24 cellular contexts compared by ENCODE assay signal in the genomic region with DNA sequence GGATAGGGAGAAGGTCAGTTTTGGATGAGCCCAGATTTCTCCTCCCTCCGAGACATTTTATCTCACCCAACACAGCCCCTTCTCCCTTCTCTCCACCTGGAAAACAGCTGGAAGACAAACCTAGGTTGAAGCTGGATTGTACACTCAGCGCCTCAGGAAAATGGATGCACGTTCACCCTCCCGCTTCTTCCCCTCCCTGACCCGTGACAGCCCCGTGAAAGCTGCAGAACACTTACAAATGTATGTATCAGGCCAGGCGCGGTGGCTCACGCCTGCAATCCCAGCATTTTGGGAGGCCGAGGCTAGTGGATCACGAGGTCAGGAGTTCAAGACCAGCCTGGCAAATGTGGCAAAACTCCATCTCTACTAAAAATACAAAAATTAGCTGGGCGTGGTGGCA. TPM values are rescaled to one million over a fixed set of nuclear protein-coding genes. Genes with fewer than 3 reads are reported as not detected.
DNase-seq lines count a peak whose midpoint lies in the region; ATAC-seq, FAIRE-seq and TF ChIP-seq lines count a peak whose summit lies in the region.
"Had no signal": no experiment of that assay in that cellular context is flagged by ENCODE, and none has a peak within 500 bp of the region (broad histone marks: within the 10 kb centered on the region; RNA-seq: fewer than 3 reads in every experiment).

No MANE protein-coding gene starts in this region.

- H3K79me2 ChIP-seq in osteoblast (ENCODE audit: insufficient read depth, low read length): no peaks in the 10 kb centered on the region

- H3K27me3 Mint-ChIP-seq in Caco-2 (ENCODE audit: insufficient read depth, unreplicated experiment): no peaks in the 10 kb centered on the region
- no peaks in the 10 kb centered on the region; the same call in 1 of the 2 replicates for H3K27me3 Mint-ChIP-seq in WTC11 (ENCODE audit: low read depth)
- peaks cover 0 to 3% (median 2%) of the 10 kb centered on the region in 3 donors for H3K27me3 Mint-ChIP-seq in immature natural killer cell (ENCODE audit: low read depth in 3 of 3)

- no peak overlapping the region for H3K4me2 ChIP-seq in osteoblast (ENCODE audit: insufficient read depth, low read length)
- H3K4me2 ChIP-seq: GM23338 had no signal

- H3K9me3 Mint-ChIP-seq in Caco-2 (ENCODE audit: unreplicated experiment) (no peaks in the 10 kb centered on the region), WTC11 (no peaks in the 10 kb centered on the region), immature natural killer cell (no peaks in the 10 kb centered on the region)
- H3K9me3 Mint-ChIP-seq: CD4-positive, CD25-positive, alpha-beta regulatory T cell; CD8-positive, alpha-beta T cell; GM23338; HFFc6 had no signal

- FAIRE-seq in pancreas (lab: Jason Lieb, UNC): no peak
- FAIRE-seq: D721Med, GM12878, GM19239, H54 had no signal

- H3K4me3 ChIP-seq in Caco-2 (ENCODE audit: low read depth, low read length) (no peak overlapping the region), osteoblast (ENCODE audit: insufficient read depth, low read length) (no peak overlapping the region), pancreas (no peak overlapping the region)
- H3K4me3 ChIP-seq: GM12878, GM23338, HAP-1 had no signal

- H3K27me3 ChIP-seq in Caco-2 (replicated peaks; ENCODE audit: control insufficient read depth, insufficient read depth, low read length) (no peaks in the 10 kb centered on the region), osteoblast (ENCODE audit: insufficient read depth, low read length) (no peaks in the 10 kb centered on the region), pancreas (no peaks in the 10 kb centered on the region)

- H3K27ac Mint-ChIP-seq in Caco-2 (ENCODE audit: unreplicated experiment) (peak overlapping the region; percentile 92), WTC11 (peak overlapping the region; percentile 74; the same call in 1 of the 2 replicates), immature natural killer cell (no peak overlapping the region)
- H3K27ac Mint-ChIP-seq: CD4-positive, CD25-positive, alpha-beta regulatory T cell; CD8-positive, alpha-beta T cell; GM23338; HFFc6 had no signal

- intact Hi-C loops in Caco-2 (cut with micrococcal nuclease; ENCODE audit: unreplicated experiment): no loop called here
- intact Hi-C loops in pancreas (cut with DNase I): no loop called here

- 83 to 84% methylated on average over 12 of the region's 12 CpGs for whole genome bisulfite sequencing in pancreas, 2 donors

- peaks cover 13% of the 10 kb centered on the region for H3K36me3 Mint-ChIP-seq in Caco-2 (ENCODE audit: insufficient read depth, unreplicated experiment)
- no peaks in the 10 kb centered on the region for H3K36me3 Mint-ChIP-seq in WTC11
- H3K36me3 Mint-ChIP-seq in immature natural killer cell: no peaks in the 10 kb centered on the region
- H3K36me3 Mint-ChIP-seq: CD4-positive, CD25-positive, alpha-beta regulatory T cell; CD8-positive, alpha-beta T cell had no signal

- no peaks in the 10 kb centered on the region for H3K9me3 ChIP-seq in Caco-2
- no peaks in the 10 kb centered on the region for H3K9me3 ChIP-seq in osteoblast (ENCODE audit: low read depth, low read length)
- no peaks in the 10 kb centered on the region for H3K9me3 ChIP-seq in pancreas
- H3K9me3 ChIP-seq: HAP-1 had no signal

- H3K4me3 Mint-ChIP-seq in Caco-2 (ENCODE audit: unreplicated experiment) (no peak overlapping the region), WTC11 (no peak overlapping the region), immature natural killer cell (no peak overlapping the region)
- H3K4me3 Mint-ChIP-seq: CD8-positive, alpha-beta T cell; GM23338; HFFc6 had no signal

- H3K36me3 ChIP-seq in Caco-2 (ENCODE audit: control insufficient read depth, insufficient read depth, low read length): no peaks in the 10 kb centered on the region
- H3K36me3 ChIP-seq in osteoblast (ENCODE audit: insufficient read depth, low read length): no peaks in the 10 kb centered on the region
- no peaks in the 10 kb centered on the region for H3K36me3 ChIP-seq in pancreas
- H3K36me3 ChIP-seq: HAP-1 had no signal

- ATAC-seq in WTC11 (no peak), pancreas (no peak), HG02970 (IDR thresholded peaks at IDR 0.05; ENCODE audit: low FRiP score, unreplicated experiment) (no peak)
- ATAC-seq: CD8-positive, alpha-beta T cell; GM12878; GM23338 had no signal

- no TSS peak for BruUV-seq in Caco-2 (replicated peaks; lab: Mats Ljungman, UMichigan)

- TF ChIP-seq CTCF in Caco-2 (IDR thresholded peaks at IDR 0.05; ENCODE audit: insufficient read depth in 1 of 2, low read depth in 1 of 2, low read length in 1 of 2, severe bottlenecking in 1 of 2, unreplicated experiment in 1 of 2) (no peak), WTC11 (IDR thresholded peaks at IDR 0.05) (no peak), osteoblast (IDR thresholded peaks at IDR 0.05; ENCODE audit: extremely low read depth, low read depth, low read length) (no peak), pancreas (IDR thresholded peaks at IDR 0.05) (no peak)

- POLR2A ChIA-PET in Caco-2 (lab: Charles Lee) (interaction anchor here (1.0 to 1.6 kb wide), 3 partner anchors 15 to 86 kb away, joined by 4 to 10 read pairs (median 7); partner anchors contain the start of genes RPLP0 and SIRT4), WTC11 (lab: Charles Lee) (interaction anchor here (1.0 kb wide), 1 partner anchor 59 kb away, joined by 3 read pairs; no protein-coding TSS in a partner anchor)

- H3K27ac ChIP-seq in osteoblast (ENCODE audit: low read depth, low read length) (no peak overlapping the region), pancreas (no peak overlapping the region)
- H3K27ac ChIP-seq: C4-2B had no signal

- H3K4me1 Mint-ChIP-seq in Caco-2 (ENCODE audit: low read depth, unreplicated experiment) (peaks cover 40% of the 10 kb centered on the region), WTC11 (peaks cover 16% of the 10 kb centered on the region), immature natural killer cell (peaks cover 0 to 8% of the 10 kb centered on the region in 2 donors)

- CTCF ChIA-PET in Caco-2 (lab: Charles Lee) (interaction anchor here (1.0 to 1.5 kb wide), 3 partner anchors 15 to 86 kb away, joined by 3 to 16 read pairs (median 5); partner anchors contain the start of gene SIRT4), WTC11 (lab: Charles Lee) (interaction anchor here (0.7 to 7.0 kb wide), 3 partner anchors 15 to 59 kb away, joined by 3 to 50 read pairs (median 15); partner anchors contain the start of gene SIRT4)

- H3K4me1 ChIP-seq in Caco-2 (peaks cover 34% of the 10 kb centered on the region), osteoblast (ENCODE audit: insufficient read depth, low read length) (peaks cover 12% of the 10 kb centered on the region), pancreas (no peaks in the 10 kb centered on the region)

- no peak overlapping the region for H2AFZ ChIP-seq in osteoblast (ENCODE audit: low read length)

- H4K20me1 ChIP-seq in osteoblast (ENCODE audit: insufficient read depth, low read length): no peaks in the 10 kb centered on the region

- no peak for DNase-seq in Caco-2
- no peak for DNase-seq in WTC11 (ENCODE audit: low spot score)
- DNase-seq in foreskin melanocyte: peak; percentile 83
- peak; percentile 35 for DNase-seq in osteoblast (ENCODE audit: insufficient read length, low spot score, missing footprints)
- no peak for DNase-seq in pancreas
- no peak for DNase-seq in immature natural killer cell
- no peak for DNase-seq in SW 1271 (lab: John Stamatoyannopoulos, UW)
- DNase-seq: CD4-positive, CD25-positive, alpha-beta regulatory T cell; CD8-positive, alpha-beta T cell; DMS 273 treated with DMSO at 0.1 percent for 48 hours; DMS79; GDM1; HFFc6 had no signal

TF ChIP-seq in WTC11, 78 proteins besides CTCF, POLR2A, EP300 and RAD21 (continues in another document):
- TF ChIP-seq ZNF263 (CRISPR knock-in tag; IDR thresholded peaks at IDR 0.05; ENCODE audit: low read depth): no peak
- TF ChIP-seq CREB1 (CRISPR knock-in tag; IDR thresholded peaks at IDR 0.05): no peak

RNA-seq across cellular contexts. Expression of gene RNU4-2, which starts 4.2 kb away (rescaled TPM):
- 3,944 and 3,946 TPM in 2 replicates for total RNA-seq in Caco-2 (2022)
- 2,632 to 2,764 TPM (median 2,673 TPM) in 3 replicates for total RNA-seq in WTC11 (2021)
- total RNA-seq in osteoblast: under 0.01 TPM in 2 replicates
- 1,000 to 10,000 TPM; 3,497 to 6,395 (median 4,297) TPM for total RNA-seq in pancreas
- not detected for polyA plus RNA-seq in pancreas
- 10 to 100 TPM in 1 of 3 donors, not detected in 2; 70.0 TPM for polyA plus RNA-seq in immature natural killer cell
- total RNA-seq: GM23338 had no signal
- polyA plus RNA-seq: BJ, GM23338 had no signal

RNA-seq across cellular contexts. Expression of gene RNU4-1, which starts 5.5 kb away (rescaled TPM):
- total RNA-seq in Caco-2 (2022): 3,380 and 3,645 TPM in 2 replicates
- total RNA-seq in WTC11 (2021): 2,196 to 2,477 TPM (median 2,436 TPM) in 3 replicates
- total RNA-seq in osteoblast: under 0.01 TPM in 2 replicates
- 1,000 to 10,000 TPM in 5 of 6 donors, 100 to 1,000 TPM in 1; 597 to 2,620 (median 1,226) TPM for total RNA-seq in pancreas
- polyA plus RNA-seq in pancreas: not detected
- polyA plus RNA-seq in immature natural killer cell: not detected
- total RNA-seq: GM23338 had no signal
- polyA plus RNA-seq: BJ; CD4-positive, CD25-positive, alpha-beta regulatory T cell had no signal

RNA-seq across cellular contexts. Expression of gene SIRT4, which starts 14.6 kb away (rescaled TPM):
- total RNA-seq in Caco-2 (2022) (2.1 and 3.6 TPM in 2 replicates), WTC11 (2021) (2.1 to 4.3 TPM (median 2.8 TPM) in 3 replicates), osteoblast (1.1 and 1.2 TPM in 2 replicates), pancreas (1 to 10 TPM in 4 of 6 donors, under 1 TPM in 2; 0.56 to 2.4 (median 1.3) TPM)
- polyA plus RNA-seq in pancreas (1 to 10 TPM; 1.4 to 2.1 TPM), immature natural killer cell (1 to 10 TPM in 2 of 3 donors, not detected in 1; 1.5 to 1.9 TPM)
- total RNA-seq: CD8-positive, alpha-beta T cell had no signal

RNA-seq across cellular contexts. Expression of gene PXN, which starts 22.0 kb away (rescaled TPM):
- 150 and 162 TPM in 2 replicates for total RNA-seq in Caco-2 (2022)
- total RNA-seq in WTC11 (2021): 96.6 to 132 TPM (median 99.2 TPM) in 3 replicates
- total RNA-seq in osteoblast: 41.6 and 46.3 TPM in 2 replicates
- 10 to 100 TPM; 20.9 to 37.5 (median 26.2) TPM for total RNA-seq in pancreas
- polyA plus RNA-seq in pancreas: 10 to 100 TPM; 45.4 to 59.0 TPM
- polyA plus RNA-seq in immature natural killer cell: 100 to 1,000 TPM; 132 to 310 (median 240) TPM

RNA-seq across cellular contexts. Expression of gene PLA2G1B, which starts 40.1 kb away (rescaled TPM):
- total RNA-seq in Caco-2 (2022): not detected in 2 replicates
- total RNA-seq in WTC11 (2021): 0.92 to 1.8 TPM (median 1.4 TPM) in 3 replicates
- not detected in 2 replicates for total RNA-seq in osteoblast
- over 10,000 TPM in 2 of 6 donors, 1,000 to 10,000 TPM in 4; 4,900 to 12,528 (median 8,049) TPM for total RNA-seq in pancreas
- 1,000 to 10,000 TPM; 7,592 to 7,821 TPM for polyA plus RNA-seq in pancreas
- polyA plus RNA-seq in immature natural killer cell: under 1 TPM in 1 of 3 donors, not detected in 2; 0.76 TPM
- total RNA-seq: A172; A673; CD4-positive, CD25-positive, alpha-beta regulatory T cell; CD8-positive, alpha-beta T cell; GM12878; GM23338; HFFc6 had no signal
- polyA plus RNA-seq: BJ, GM12878, GM23338 had no signal

Comparison
In these comparisons a context has a peak if more than half of its experiments do, and no peak if none do; other contexts are left out.
1. DNase-seq: peak in foreskin melanocyte (single experiment) and osteoblast (single experiment); none in Caco-2 (0 of 2), WTC11 (single experiment), pancreas (0 of 6), immature natural killer cell (0 of 3) and SW 1271 (0 of 2).
2. H3K27ac Mint-ChIP-seq: peak in Caco-2 (single experiment) and WTC11 (single experiment); none in immature natural killer cell (0 of 6).
3. RNA of gene RNU4-2, which starts 4.2 kb away (total RNA-seq): 3,497 to 6,395 TPM in pancreas, 3,944 to 3,946 TPM in Caco-2 and 2,632 to 2,764 TPM in WTC11; under 0.01 TPM in osteoblast; every median in the first group is over 1,000 times any median in the second.
4. RNA of gene RNU4-1, which starts 5.5 kb away (total RNA-seq): 3,380 to 3,645 TPM in Caco-2, 2,196 to 2,477 TPM in WTC11 and 597 to 2,620 TPM in pancreas; under 0.01 TPM in osteoblast; every median in the first group is over 100 times any median in the second.